Comparison of ENCODE assay signal across 8 cellular contexts in the genomic region with DNA sequence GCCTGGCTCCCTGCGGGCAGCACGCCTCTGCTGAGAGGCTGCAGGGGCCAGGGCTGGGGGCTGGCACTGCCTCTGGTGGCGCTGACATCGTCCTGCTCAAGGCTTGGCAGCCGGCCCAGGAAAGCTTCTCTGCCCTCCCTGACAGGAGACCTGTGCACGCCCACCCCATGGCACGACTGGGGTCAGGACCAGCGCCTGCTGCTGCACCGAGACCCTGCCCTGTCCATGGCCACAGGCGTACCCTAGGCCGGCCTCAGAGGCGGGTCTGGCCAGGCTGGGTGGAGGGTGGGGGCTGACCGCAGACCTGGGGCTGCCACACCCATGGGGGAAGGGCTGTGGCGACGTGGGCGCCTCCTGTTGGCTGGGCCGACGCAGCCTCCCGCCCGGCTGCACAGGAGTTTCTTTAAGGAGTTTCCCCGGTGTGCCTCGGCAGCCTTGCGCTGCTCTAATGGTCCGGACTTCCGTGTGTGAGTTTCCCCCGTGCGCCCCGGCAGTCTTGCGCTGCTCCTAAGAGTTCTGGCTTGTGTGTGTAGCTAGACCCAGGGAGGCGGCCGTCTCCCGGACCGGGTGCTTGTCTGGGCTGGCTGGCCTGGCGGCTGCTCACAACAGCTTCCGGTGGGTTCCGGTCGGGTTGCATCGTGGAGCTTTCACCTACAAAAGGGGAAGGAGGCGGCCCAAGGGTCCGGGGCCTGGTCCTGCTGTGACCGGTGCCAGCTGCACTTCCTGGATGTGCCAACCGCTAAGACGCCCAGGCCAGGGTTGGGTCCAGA. TPM values are rescaled to one million over a fixed set of nuclear protein-coding genes. Genes with fewer than 3 reads are reported as not detected.
DNase-seq lines count a peak whose midpoint lies in the region; ATAC-seq and TF ChIP-seq lines count a peak whose summit lies in the region.

No MANE protein-coding gene starts in this region.

- H3K27me3 ChIP-seq in Peyer's patch, result no peaks in the 10 kb centered on the region
- no peaks in the 10 kb centered on the region for H3K27me3 ChIP-seq in prostate gland (replicated peaks; ENCODE audit: insufficient read depth)
- H3K27me3 ChIP-seq in uterus, result no peaks in the 10 kb centered on the region

- TF ChIP-seq CTCF in Peyer's patch (IDR thresholded peaks at IDR 0.05), result peak in 4 of 6 experiments; percentile 49 to 63 (median 53)
- TF ChIP-seq CTCF in prostate gland (IDR thresholded peaks at IDR 0.05), result peak; percentile 52 to 65 (median 58)
- peak; percentile 15 to 27 (median 20) for TF ChIP-seq CTCF in uterus (IDR thresholded peaks at IDR 0.05)

- H3K9me3 ChIP-seq in Peyer's patch (no peaks in the 10 kb centered on the region), prostate gland (no peaks in the 10 kb centered on the region), uterus (no peaks in the 10 kb centered on the region)

- H3K36me3 ChIP-seq in Peyer's patch (peaks cover 0 to 19% (median 0%) of the 10 kb centered on the region in 3 donors), prostate gland (peaks cover 5 to 11% of the 10 kb centered on the region in 2 donors), uterus (no peaks in the 10 kb centered on the region)

- intact Hi-C loops in prostate gland (cut with DNase I) (no loop called here), uterus (cut with DNase I; ENCODE audit: low total_unique reads) (no loop called here)

- peak; percentile 33 to 75 for DNase-seq in NCI-H526 (lab: John Stamatoyannopoulos, UW)
- DNase-seq in NCI-H526 treated with DMSO at 0.1 percent for 48 hours (lab: John Stamatoyannopoulos, UW), result no peak
- peak; percentile 92 to 95 (median 95) for DNase-seq in Peyer's patch
- peak; percentile 77 for DNase-seq in activated effector memory CD4-positive, alpha-beta T cell treated with Interleukin-2 at 50 U/mL for 16 hours
- peak; percentile 40 for DNase-seq in globus pallidus (ENCODE audit: low spot score)
- peak; percentile 68 for DNase-seq in prostate gland (ENCODE audit: low spot score)
- peak; percentile 60 to 63 for DNase-seq in uterus

- TF ChIP-seq POLR2A in Peyer's patch (IDR thresholded peaks at IDR 0.05), result peak; percentile 62 to 77
- TF ChIP-seq POLR2A in prostate gland (IDR thresholded peaks at IDR 0.05), result peak; percentile 67
- peak in 1 of 2 donors; percentile 21 for TF ChIP-seq POLR2A in uterus (IDR thresholded peaks at IDR 0.05)

- H3K4me3 ChIP-seq in Peyer's patch (peak overlapping the region; percentile 42 to 62 (median 52)), prostate gland (peak overlapping the region; percentile 31 to 40), uterus (peak overlapping the region; percentile 18 to 35)

- ATAC-seq in HG03135 (IDR thresholded peaks at IDR 0.05; ENCODE audit: unreplicated experiment), result peak; percentile 46

- WGBS in prostate gland, result 6% methylated on average over 43 of the region's 43 CpGs

- H3K27ac ChIP-seq in Peyer's patch (peak overlapping the region; percentile 88 to 97 (median 95)), prostate gland (peak overlapping the region; percentile 75 to 83), uterus (peak overlapping the region; percentile 66)

- H3K4me1 ChIP-seq in Peyer's patch, result peaks cover 4 to 69% (median 57%) of the 10 kb centered on the region in 4 donors
- H3K4me1 ChIP-seq in prostate gland (replicated peaks), result peaks cover 12% of the 10 kb centered on the region
- peaks cover 0 to 29% of the 10 kb centered on the region in 2 donors for H3K4me1 ChIP-seq in uterus

RNA-seq across cellular contexts. Expression of gene TRABD, which starts 4.7 kb away (rescaled TPM):
- 100 to 1,000 TPM in 1 of 4 donors, 10 to 100 TPM in 3; 44.0 to 111 (median 86.3) TPM for total RNA-seq in Peyer's patch
- 10 to 100 TPM; 39.1 to 43.1 TPM for total RNA-seq in prostate gland
- 10 to 100 TPM in 3 of 4 donors, 1 to 10 TPM in 1; 9.5 to 37.3 (median 15.0) TPM for total RNA-seq in uterus

RNA-seq across cellular contexts. Expression of gene SELENOO, which starts 10.4 kb away (rescaled TPM):
- 100 to 1,000 TPM in 1 of 4 donors, 10 to 100 TPM in 3; 48.7 to 101 (median 74.0) TPM for total RNA-seq in Peyer's patch
- 10 to 100 TPM; 51.8 to 58.5 TPM for total RNA-seq in prostate gland
- total RNA-seq in uterus, result 10 to 100 TPM in 2 of 4 donors, 1 to 10 TPM in 2; 1.5 to 22.1 (median 10.0) TPM

RNA-seq across cellular contexts. Expression of gene PANX2, which starts 19.8 kb away (rescaled TPM):
- total RNA-seq in Peyer's patch (under 1 TPM in 1 of 4 donors, not detected in 3; 0.40 TPM), prostate gland (1 to 10 TPM; 7.5 to 9.5 TPM), uterus (under 1 TPM in 2 of 4 donors, not detected in 2; 0.35 to 0.43 TPM)

RNA-seq across cellular contexts. Expression of gene TUBGCP6, which starts 54.5 kb away (rescaled TPM):
- total RNA-seq in Peyer's patch, result 100 to 1,000 TPM in 2 of 4 donors, 10 to 100 TPM in 2; 51.5 to 163 (median 111) TPM
- total RNA-seq in prostate gland, result 100 to 1,000 TPM in 1 of 2 donors, 10 to 100 TPM in 1; 56.3 to 117 TPM
- total RNA-seq in uterus, result 10 to 100 TPM; 19.1 to 52.2 (median 40.7) TPM

Comparison
In these comparisons a context has a peak if more than half of its experiments do, and no peak if none do; other contexts are left out.
1. RNA of gene PANX2, which starts 19.8 kb away (total RNA-seq): 7.5 to 9.5 TPM in prostate gland; 0.35 to 0.43 TPM in uterus and 0.40 TPM in Peyer's patch; every median in the first group is over 4 times any median in the second.
2. Peak in every context shown above with its lines, with median percentiles within 50 percentile points of each other: H3K27ac ChIP-seq, H3K4me3 ChIP-seq and CTCF ChIP-seq.